Comparison of ENCODE assay signal across 26 cellular contexts in genomic region chr14:39946796-39947195, GRCh38.
DNase-seq lines count a peak whose midpoint lies in the region; FAIRE-seq and TF ChIP-seq lines count a peak whose summit lies in the region.
"Had no signal": no experiment of that assay in that cellular context is flagged by ENCODE, and none has a peak within 500 bp of the region (broad histone marks: within the 10 kb centered on the region; RNA-seq: fewer than 3 reads in every experiment).

No MANE protein-coding gene starts in this region.

- H3K4me3 ChIP-seq in bronchial epithelial cell (ENCODE audit: low read depth, low read length): no peak overlapping the region
- no peak overlapping the region for H3K4me3 ChIP-seq in kidney epithelial cell (ENCODE audit: low read depth, low read length)
- no peak overlapping the region for H3K4me3 ChIP-seq in OCI-LY7 (ENCODE audit: low read depth, low read length, poor library complexity, severe bottlenecking)
- H3K4me3 ChIP-seq: BLaER1, GM12878, ovary, uterus had no signal

- BruUV-seq in OCI-LY7 (replicated peaks; lab: Mats Ljungman, UMichigan): no TSS peak

- TF ChIP-seq CTCF in bronchial epithelial cell (IDR thresholded peaks at IDR 0.05; ENCODE audit: insufficient read depth, low read length, severe bottlenecking) (no peak), kidney epithelial cell (IDR thresholded peaks at IDR 0.05; ENCODE audit: insufficient read depth, low read length, poor library complexity, severe bottlenecking) (no peak), OCI-LY7 (conservative IDR thresholded peaks at IDR 0.05; ENCODE audit: low read length) (no peak)

- H3K4me2 ChIP-seq in OCI-LY7 (ENCODE audit: low read length): no peak overlapping the region
- H3K4me2 ChIP-seq: BLaER1 had no signal

- H3K9me3 ChIP-seq in OCI-LY7 (ENCODE audit: low read length): no peaks in the 10 kb centered on the region
- H3K9me3 ChIP-seq: BLaER1, ovary, uterus had no signal

- H3K27ac ChIP-seq in OCI-LY7 (ENCODE audit: low read depth, low read length, poor library complexity, severe bottlenecking): no peak overlapping the region
- H3K27ac ChIP-seq: BLaER1, ovary, uterus had no signal

- H2AFZ ChIP-seq in OCI-LY7 (ENCODE audit: low read length): no peak overlapping the region

- H3K9me2 ChIP-seq in OCI-LY7 (ENCODE audit: insufficient read depth, low read length): no peaks in the 10 kb centered on the region

- H3K36me3 ChIP-seq in bronchial epithelial cell (ENCODE audit: control insufficient read depth, insufficient read depth, low read length): no peaks in the 10 kb centered on the region
- no peaks in the 10 kb centered on the region for H3K36me3 ChIP-seq in kidney epithelial cell (ENCODE audit: control insufficient read depth, insufficient read depth, low read length)
- H3K36me3 ChIP-seq in OCI-LY7 (ENCODE audit: insufficient read depth, low read length): no peaks in the 10 kb centered on the region
- H3K36me3 ChIP-seq: BLaER1, ovary, uterus had no signal

- FAIRE-seq in bronchial epithelial cell (lab: Jason Lieb, UNC): no peak
- FAIRE-seq: GM12878 had no signal

- DNase-seq in A172 (ENCODE audit: low spot score) (peak; percentile 34), NCI-H226 (peak; percentile 39), bronchial epithelial cell (ENCODE audit: low read depth) (peak; percentile 26), kidney epithelial cell (ENCODE audit: low read depth) (peak; percentile 68), DMS 273 (lab: John Stamatoyannopoulos, UW; ENCODE audit: unreplicated experiment) (no peak), D341Med (ENCODE audit: low spot score) (no peak), OCI-LY7 (ENCODE audit: low spot score) (no peak), NCI-H2196 treated with DMSO at 0.1 percent for 48 hours (lab: John Stamatoyannopoulos, UW; ENCODE audit: unreplicated experiment) (no peak)
- DNase-seq: activated CD4-positive, alpha-beta T cell treated with anti-CD3 and anti-CD28 coated beads for 36 hours; activated naive CD4-positive, alpha-beta T cell treated with anti-CD3 and anti-CD28 coated beads, Interleukin-2, amount 50 U/mL, for 16 hours; activated T-cell treated with anti-CD3 and anti-CD28 coated beads, Interleukin-2, amount 50 U/mL, for 72 hours; amygdala; COR-L47; dermis blood vessel endothelial cell; glutamatergic neuron; IMR-90; natural killer cell; NCI-H1417 treated with DMSO at 0.1 percent for 48 hours; NCI-H2107; NCI-H524; ovary; RPMI8226; stimulated activated CD4-positive, alpha-beta T cell treated with anti-CD3 and anti-CD28 coated beads, Interleukin-4, amount 100 ng/mL, for 1 hour; uterus had no signal

- H3K27me3 ChIP-seq in bronchial epithelial cell (ENCODE audit: control insufficient read depth, insufficient read depth, low read length) (no peaks in the 10 kb centered on the region), kidney epithelial cell (ENCODE audit: control insufficient read depth, insufficient read depth, low read length) (no peaks in the 10 kb centered on the region)
- H3K27me3 ChIP-seq: BLaER1, ovary, uterus had no signal

- intact Hi-C loops in OCI-LY7 (cut with micrococcal nuclease; ENCODE audit: unreplicated experiment): no loop called here

- POLR2A ChIA-PET in OCI-LY7 (lab: Charles Lee): interaction anchor here (0.7 kb wide), 2 partner anchors 193 to 1103 kb away, joined by 3 to 4 read pairs; no protein-coding TSS in a partner anchor

- CTCF ChIA-PET in OCI-LY7 (lab: Charles Lee; ENCODE audit: unreplicated experiment): no interaction called here

- peaks cover 5% of the 10 kb centered on the region for H3K4me1 ChIP-seq in OCI-LY7 (ENCODE audit: insufficient read depth, low read length, poor library complexity, severe bottlenecking)
- H3K4me1 ChIP-seq: BLaER1, uterus had no signal

- no peaks in the 10 kb centered on the region for H4K20me1 ChIP-seq in OCI-LY7 (ENCODE audit: insufficient read depth, low read length)
- H4K20me1 ChIP-seq: BLaER1 had no signal

- no peaks in the 10 kb centered on the region for H3K79me2 ChIP-seq in OCI-LY7 (ENCODE audit: insufficient read depth, low read depth, low read length)

Comparison
In these comparisons a context has a peak if more than half of its experiments do, and no peak if none do; other contexts are left out.
1. DNase-seq: peak in A172 (single experiment), NCI-H226 (single experiment), bronchial epithelial cell (single experiment) and kidney epithelial cell (single experiment); none in DMS 273 (single experiment), D341Med (single experiment), OCI-LY7 (single experiment) and NCI-H2196 treated with DMSO at 0.1 percent for 48 hours (single experiment).